ENCODE assay signal across 8 cellular contexts in the genomic region with DNA sequence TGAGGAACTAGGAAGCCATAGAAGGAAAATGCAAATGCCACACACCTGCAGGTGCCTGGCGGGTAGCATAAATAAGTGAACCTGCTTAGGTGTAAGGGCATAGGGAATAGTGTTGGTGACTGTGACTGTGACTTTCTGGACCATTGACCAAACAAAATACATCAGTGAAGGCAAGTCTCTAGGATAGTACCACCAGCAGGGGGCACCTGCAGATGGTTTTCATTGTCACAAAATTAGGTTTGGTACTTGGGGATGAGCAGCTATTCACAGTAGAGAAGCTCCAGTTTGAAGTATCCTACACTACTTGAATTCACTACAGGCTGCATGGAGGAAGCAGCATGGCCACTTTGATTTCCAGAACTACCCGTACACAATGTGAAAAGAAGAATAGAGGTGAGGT. TPM values are rescaled to one million over a fixed set of nuclear protein-coding genes. Genes with fewer than 3 reads are reported as not detected.
DNase-seq lines count a peak whose midpoint lies in the region; ATAC-seq, FAIRE-seq and TF ChIP-seq lines count a peak whose summit lies in the region.
"Not testable (repeated sequence)": the region's sequence is repeated elsewhere in the genome, so short reads cannot be mapped to it uniquely, and the experiment has no call there.

No MANE protein-coding gene starts in this region.

- not testable (repeated sequence) for H3K27ac Mint-ChIP-seq in CD8-positive, alpha-beta T cell; T-helper 17 cell; activated T-helper 17 cell treated with anti-CD3 and anti-CD28 coated beads, Interleukin-2, amount 50 U/mL, for 72 hours; natural killer cell

- H3K27me3 Mint-ChIP-seq in CD8-positive, alpha-beta T cell (ENCODE audit: low read depth); T-helper 17 cell; activated T-helper 17 cell treated with anti-CD3 and anti-CD28 coated beads, Interleukin-2, amount 50 U/mL, for 72 hours; natural killer cell (ENCODE audit: low read depth in 2 of 2): not testable (repeated sequence)

- H3K9me3 ChIP-seq in CD8-positive, alpha-beta T cell (ENCODE audit: low read length); T-helper 17 cell (ENCODE audit: control insufficient read depth, low read length, poor library complexity, severe bottlenecking); upper lobe of right lung: not testable (repeated sequence)

- H3K4me1 ChIP-seq in CD8-positive, alpha-beta T cell (ENCODE audit: insufficient read depth, low read length); foreskin keratinocyte; upper lobe of right lung: not testable (repeated sequence)

- intact Hi-C loops in CD8-positive, alpha-beta T cell (cut with DNase I, micrococcal nuclease); natural killer cell (cut with micrococcal nuclease); upper lobe of right lung (cut with DNase I): not testable (repeated sequence)

- POLR2A ChIA-PET in CD8-positive, alpha-beta T cell (lab: Charles Lee): not testable (repeated sequence)

- DNase-seq in CD8-positive, alpha-beta T cell; H54 (ENCODE audit: insufficient read length, low spot score); T-helper 17 cell; foreskin keratinocyte; left lobe of liver (ENCODE audit: low spot score); natural killer cell; upper lobe of right lung: not testable (repeated sequence)

- CTCF ChIA-PET in CD8-positive, alpha-beta T cell (lab: Charles Lee): not testable (repeated sequence)

- not testable (repeated sequence) for H3K9me3 Mint-ChIP-seq in CD8-positive, alpha-beta T cell; activated T-helper 17 cell treated with anti-CD3 and anti-CD28 coated beads, Interleukin-2, amount 50 U/mL, for 72 hours; natural killer cell

- not testable (repeated sequence) for H3K4me1 Mint-ChIP-seq in CD8-positive, alpha-beta T cell (ENCODE audit: low read depth); T-helper 17 cell; activated T-helper 17 cell treated with anti-CD3 and anti-CD28 coated beads, Interleukin-2, amount 50 U/mL, for 72 hours; natural killer cell

- H3K27me3 ChIP-seq in CD8-positive, alpha-beta T cell (ENCODE audit: insufficient read depth, low read length); foreskin keratinocyte; upper lobe of right lung: not testable (repeated sequence)

- peak; percentile 84 for ATAC-seq in CD8-positive, alpha-beta T cell
- ATAC-seq in T-helper 17 cell (peak; percentile 67), foreskin keratinocyte (peak; percentile 29), left lobe of liver (peak; percentile 99), natural killer cell (peak; percentile 44 to 70 (median 64)), upper lobe of right lung (peak; percentile 89)
- ATAC-seq in activated T-helper 17 cell treated with anti-CD3 and anti-CD28 coated beads, Interleukin-2, amount 50 U/mL, for 72 hours (replicated peaks): peak; percentile 59

- not testable (repeated sequence) for TF ChIP-seq POLR2A in H54 (IDR thresholded peaks at IDR 0.05; ENCODE audit: low read depth, low read length)

- not testable (repeated sequence) for H3K4me3 ChIP-seq in CD8-positive, alpha-beta T cell (ENCODE audit: low read depth, low read length); upper lobe of right lung

- peak; percentile 66 for FAIRE-seq in H54 (lab: Jason Lieb, UNC)

- H3K4me3 Mint-ChIP-seq in CD8-positive, alpha-beta T cell; T-helper 17 cell; activated T-helper 17 cell treated with anti-CD3 and anti-CD28 coated beads, Interleukin-2, amount 50 U/mL, for 72 hours; natural killer cell: not testable (repeated sequence)

- not testable (repeated sequence) for H3K36me3 ChIP-seq in CD8-positive, alpha-beta T cell (ENCODE audit: insufficient read depth, low read length); upper lobe of right lung

- not testable (repeated sequence) for H3K27ac ChIP-seq in CD8-positive, alpha-beta T cell (ENCODE audit: low read depth, low read length); foreskin keratinocyte; upper lobe of right lung

- TF ChIP-seq CTCF in CD8-positive, alpha-beta T cell (IDR thresholded peaks at IDR 0.05); foreskin keratinocyte (conservative IDR thresholded peaks at IDR 0.05); natural killer cell (IDR thresholded peaks at IDR 0.05); upper lobe of right lung (IDR thresholded peaks at IDR 0.05): not testable (repeated sequence)

- H3K36me3 Mint-ChIP-seq in CD8-positive, alpha-beta T cell; T-helper 17 cell (ENCODE audit: low read depth); activated T-helper 17 cell treated with anti-CD3 and anti-CD28 coated beads, Interleukin-2, amount 50 U/mL, for 72 hours (ENCODE audit: low read depth); natural killer cell: not testable (repeated sequence)

RNA-seq across cellular contexts. Expression of a gene that starts 19.2 kb away (rescaled TPM):
- 10 to 100 TPM; 20.4 to 25.3 TPM for total RNA-seq in CD8-positive, alpha-beta T cell
- total RNA-seq in T-helper 17 cell (10 to 100 TPM; 36.2 to 43.2 TPM), foreskin keratinocyte (35.8 and 37.9 TPM in 2 replicates), left lobe of liver (138 TPM), natural killer cell (10 to 100 TPM; 13.1 to 23.4 (median 17.5) TPM), upper lobe of right lung (163 TPM)
- 10 to 100 TPM; 47.2 to 66.0 TPM for total RNA-seq in activated T-helper 17 cell treated with anti-CD3 and anti-CD28 coated beads, Interleukin-2, amount 50 U/mL, for 72 hours
- 18.9 and 22.1 TPM in 2 replicates for polyA plus RNA-seq in foreskin keratinocyte

Comparison
In these comparisons a context has a peak if more than half of its experiments do, and no peak if none do; other contexts are left out.
1. ATAC-seq: peak in every context shown above with its lines; median percentile 99 in left lobe of liver; 89 in upper lobe of right lung; 84 in CD8-positive, alpha-beta T cell; 67 in T-helper 17 cell; 64 in natural killer cell; 59 in activated T-helper 17 cell treated with anti-CD3 and anti-CD28 coated beads, Interleukin-2, amount 50 U/mL, for 72 hours; 29 in foreskin keratinocyte.